Comparison of ENCODE assay signal across 11 cellular contexts in the genomic region with DNA sequence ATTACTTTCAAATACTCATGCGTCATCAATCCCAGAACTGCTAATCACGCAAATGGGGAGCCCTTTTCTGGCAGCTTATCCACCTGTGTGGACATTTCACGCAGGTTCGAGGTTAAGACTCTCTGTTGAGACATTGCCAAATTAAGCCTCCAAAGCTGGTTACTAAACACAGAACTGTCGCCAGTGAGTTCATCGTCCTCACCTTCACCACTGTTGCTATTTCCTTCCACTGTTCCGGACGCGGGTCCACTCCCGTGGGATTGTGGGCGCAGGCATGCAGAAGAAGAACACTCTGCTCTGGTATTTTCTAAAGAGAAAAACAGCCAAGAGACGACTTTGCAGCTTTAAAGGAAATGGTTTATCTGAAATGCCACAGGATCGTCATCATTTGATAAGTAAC.
"Had no signal": no experiment of that assay in that cellular context is flagged by ENCODE, and none has a peak within 500 bp of the region (broad histone marks: within the 10 kb centered on the region; RNA-seq: fewer than 3 reads in every experiment).

No MANE protein-coding gene starts in this region.

- H3K4me1 ChIP-seq: HAP-1 had no signal

- H3K4me1 Mint-ChIP-seq: IgD-negative memory B cell had no signal

- DNase-seq: GM23248, GOT3, H7, HFFc6, Karpas-422, KBM-7 had no signal

- H3K27ac ChIP-seq: GM23248, HL-60, KMS-11 had no signal

- H3K4me3 Mint-ChIP-seq: HFFc6, IgD-negative memory B cell had no signal

- H3K9me3 ChIP-seq: HAP-1 had no signal

- H3K27me3 Mint-ChIP-seq: IgD-negative memory B cell had no signal

- H3K9me3 Mint-ChIP-seq: HFFc6, IgD-negative memory B cell had no signal

- H3K27ac Mint-ChIP-seq: HFFc6 had no signal

- H3K4me2 ChIP-seq: KMS-11 had no signal

- H3K4me3 ChIP-seq: GM23248, HAP-1 had no signal

- H3K9ac ChIP-seq: GM23248, KMS-11 had no signal

- ATAC-seq: HCT116 had no signal
